ENCODE assay signal across 9 cellular contexts in genomic region chr3:102691507-102691906, GRCh38.
"Had no signal": no experiment of that assay in that cellular context is flagged by ENCODE, and none has a peak within 500 bp of the region (broad histone marks: within the 10 kb centered on the region; RNA-seq: fewer than 3 reads in every experiment).

No MANE protein-coding gene starts in this region.

- ATAC-seq: GM23338, HCT116 had no signal

- H3K4me2 ChIP-seq: GM23338 had no signal

- H3K36me3 ChIP-seq: HAP-1 had no signal

- H3K4me3 Mint-ChIP-seq: GM23338, H9, HFFc6 had no signal

- H3K9me3 ChIP-seq: HAP-1 had no signal

- DNase-seq: GM23248, GOT3, H7, H9, HCEC 1CT, HFFc6 had no signal

- H3K4me3 ChIP-seq: GM23248, GM23338, HAP-1 had no signal

- H3K27ac Mint-ChIP-seq: GM23338, H9, HFFc6 had no signal

- H2AFZ ChIP-seq: GM23248, GM23338 had no signal

- H3K9ac ChIP-seq: GM23248 had no signal

- H3K27ac ChIP-seq: GM23248 had no signal
